ENCODE assay signal across 19 cellular contexts in the genomic region with DNA sequence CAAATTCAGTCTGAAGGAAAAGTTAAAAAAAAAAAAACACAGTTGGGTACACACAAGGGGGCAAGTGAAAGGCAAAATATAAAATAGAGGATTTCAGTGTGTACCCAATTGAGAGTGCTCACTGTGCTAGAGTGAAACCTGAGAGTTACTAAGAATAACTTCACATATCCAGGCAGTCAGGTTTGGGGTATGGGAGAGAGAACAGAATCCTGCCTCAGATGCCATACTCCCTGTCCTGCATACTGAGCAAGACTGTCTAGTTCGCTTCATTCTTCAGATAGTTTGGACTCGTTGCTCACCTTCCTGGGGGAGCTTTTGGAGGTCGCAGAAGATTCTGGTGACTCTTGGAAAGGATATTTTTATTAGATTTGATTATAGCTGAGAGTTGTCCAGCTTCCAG. TPM values are rescaled to one million over a fixed set of nuclear protein-coding genes. Genes with fewer than 3 reads are reported as not detected.
DNase-seq lines count a peak whose midpoint lies in the region; ATAC-seq and TF ChIP-seq lines count a peak whose summit lies in the region.
"Had no signal": no experiment of that assay in that cellular context is flagged by ENCODE, and none has a peak within 500 bp of the region (broad histone marks: within the 10 kb centered on the region; RNA-seq: fewer than 3 reads in every experiment).

No MANE protein-coding gene starts in this region.

- ATAC-seq in T-helper 17 cell (no peak), gastrocnemius medialis (peak; percentile 73 to 83)
- ATAC-seq: GM23338, HCT116 had no signal

- TF ChIP-seq CTCF in KMS-11 (conservative IDR thresholded peaks at IDR 0.05; ENCODE audit: low read depth, low read length) (no peak), left ventricle myocardium inferior (IDR thresholded peaks at IDR 0.05; ENCODE audit: borderline replicate concordance) (no peak), gastrocnemius medialis (IDR thresholded peaks at IDR 0.05 in 4 of 5, conservative IDR thresholded peaks at IDR 0.05 in 1 of 5) (no peak)

- peak overlapping the region; percentile 72; the same call in 1 of the 2 replicates for H3K4me2 ChIP-seq in KMS-11
- H3K4me2 ChIP-seq: GM23338 had no signal

- no peak overlapping the region for H2AFZ ChIP-seq in KMS-11 (ENCODE audit: low read depth)
- H2AFZ ChIP-seq: GM23338 had no signal

- H3K27me3 Mint-ChIP-seq in T-helper 17 cell = no peaks in the 10 kb centered on the region

- no peak overlapping the region for H3K4me3 Mint-ChIP-seq in T-helper 17 cell
- H3K4me3 Mint-ChIP-seq: CD14-positive monocyte, GM23338 had no signal

- peaks cover 10% of the 10 kb centered on the region for H3K36me3 Mint-ChIP-seq in T-helper 17 cell (ENCODE audit: low read depth)

- H3K27me3 ChIP-seq in KMS-11 (ENCODE audit: insufficient read depth, low read depth) (no peaks in the 10 kb centered on the region), left ventricle myocardium inferior (ENCODE audit: low read depth) (no peaks in the 10 kb centered on the region), gastrocnemius medialis (no peaks in the 10 kb centered on the region)

- H4K20me1 ChIP-seq in KMS-11 (ENCODE audit: insufficient read depth) = no peaks in the 10 kb centered on the region

- intact Hi-C loops in left ventricle myocardium inferior (cut with micrococcal nuclease) = no loop called here
- intact Hi-C loops in gastrocnemius medialis (cut with DNase I; ENCODE audit: low total_unique reads) = loop anchor here (2.0 kb wide), 1 partner anchor 72 kb away; no protein-coding TSS in a partner anchor

- peak overlapping the region; percentile 56 for H3K27ac Mint-ChIP-seq in T-helper 17 cell

- TF ChIP-seq POLR2A in gastrocnemius medialis (IDR thresholded peaks at IDR 0.05) = peak; percentile 36 to 76

- H3K4me1 Mint-ChIP-seq in T-helper 17 cell = peaks cover 6% of the 10 kb centered on the region
- H3K4me1 Mint-ChIP-seq: GM23338 had no signal

- no peak overlapping the region for H3K4me3 ChIP-seq in KMS-11 (IDR thresholded peaks at IDR 0.05; ENCODE audit: insufficient read depth, low read depth, low read length)
- H3K4me3 ChIP-seq in left ventricle myocardium inferior = peak overlapping the region; percentile 71
- H3K4me3 ChIP-seq in gastrocnemius medialis = peak overlapping the region; percentile 36 to 60 (median 43)
- H3K4me3 ChIP-seq: GM23338 had no signal

- DNase-seq in T-helper 17 cell (no peak), left ventricle myocardium inferior (no peak), gastrocnemius medialis (peak; percentile 32 to 33), NCI-H2107 treated with DMSO at 0.1 percent for 48 hours (lab: John Stamatoyannopoulos, UW; ENCODE audit: unreplicated experiment) (no peak), occipital lobe (lab: John Stamatoyannopoulos, UW) (no peak), iPS-NIHi11 (ENCODE audit: low spot score) (no peak)
- DNase-seq: ACHN, AML-193, MV-4-11, NCI-H1436 treated with DMSO at 0.1 percent for 48 hours, NCI-H2081 treated with DMSO at 0.1 percent for 48 hours, NCI-H2227 treated with DMSO at 0.1 percent for 48 hours, NCI-H524 treated with DMSO at 0.1 percent for 48 hours, SHP77 treated with DMSO at 0.1 percent for 48 hours had no signal

- H3K36me3 ChIP-seq in KMS-11 (ENCODE audit: insufficient read depth) (peaks cover 13% of the 10 kb centered on the region; the same call in 1 of the 2 replicates), left ventricle myocardium inferior (peaks cover 42% of the 10 kb centered on the region), gastrocnemius medialis (peaks cover 0 to 33% of the 10 kb centered on the region in 2 donors)

- H3K4me1 ChIP-seq in KMS-11 (ENCODE audit: low read depth, poor library complexity, severe bottlenecking) (peaks cover 61% of the 10 kb centered on the region), left ventricle myocardium inferior (peaks cover 25% of the 10 kb centered on the region), gastrocnemius medialis (peaks cover 39 to 50% of the 10 kb centered on the region in 2 donors)

- no peaks in the 10 kb centered on the region for H3K9me3 ChIP-seq in T-helper 17 cell (ENCODE audit: control insufficient read depth, low read length, poor library complexity, severe bottlenecking)
- H3K9me3 ChIP-seq in left ventricle myocardium inferior (replicated peaks) = no peaks in the 10 kb centered on the region
- no peaks in the 10 kb centered on the region for H3K9me3 ChIP-seq in gastrocnemius medialis

- no peak overlapping the region for H3K27ac ChIP-seq in KMS-11
- peak overlapping the region; percentile 89 for H3K27ac ChIP-seq in left ventricle myocardium inferior (replicated peaks)
- peak overlapping the region; percentile 89 to 96 (median 94) for H3K27ac ChIP-seq in gastrocnemius medialis
- H3K27ac ChIP-seq: HL-60 had no signal

- in situ Hi-C loops in gastrocnemius medialis (cut with MboI; ENCODE audit: low sequenced_read_pairs in 4 of 4) = no loop called here

- no peak overlapping the region; the same call in 1 of the 2 replicates for H3K9ac ChIP-seq in KMS-11

- H3K79me2 ChIP-seq in KMS-11 (ENCODE audit: insufficient read depth, low read depth) = peaks cover 23% of the 10 kb centered on the region; the same call in 1 of the 2 replicates

RNA-seq across cellular contexts. Expression of gene CEP85, which starts 20.4 kb away (rescaled TPM):
- total RNA-seq in T-helper 17 cell = 10 to 100 TPM; 12.5 to 14.3 TPM
- total RNA-seq in left ventricle myocardium inferior = 71.2 TPM
- 10 to 100 TPM; 28.5 to 61.6 (median 41.3) TPM for total RNA-seq in gastrocnemius medialis
- total RNA-seq in occipital lobe = 11.5 TPM

RNA-seq across cellular contexts. Expression of gene SH3BGRL3, which starts 25.5 kb away (rescaled TPM):
- total RNA-seq in T-helper 17 cell (100 to 1,000 TPM; 361 to 435 TPM), left ventricle myocardium inferior (32.1 TPM), gastrocnemius medialis (10 to 100 TPM; 10.3 to 16.9 (median 13.1) TPM), occipital lobe (8.4 TPM)

RNA-seq across cellular contexts. Expression of gene UBXN11, which starts 52.0 kb away (rescaled TPM):
- total RNA-seq in T-helper 17 cell (10 to 100 TPM; 44.6 to 45.1 TPM), left ventricle myocardium inferior (11.6 TPM), gastrocnemius medialis (1 to 10 TPM; 2.7 to 3.8 (median 3.4) TPM), occipital lobe (5.0 TPM)

Comparison
In these comparisons a context has a peak if more than half of its experiments do, and no peak if none do; other contexts are left out.
1. DNase-seq: peak in gastrocnemius medialis (2 of 2); none in T-helper 17 cell (0 of 3), left ventricle myocardium inferior (single experiment), NCI-H2107 treated with DMSO at 0.1 percent for 48 hours (single experiment), occipital lobe (single experiment) and iPS-NIHi11 (single experiment).
2. RNA of gene SH3BGRL3, which starts 25.5 kb away (total RNA-seq): 361 to 435 TPM in T-helper 17 cell; 32.1 TPM in left ventricle myocardium inferior (single experiment), 10.3 to 16.9 TPM in gastrocnemius medialis and 8.4 TPM in occipital lobe (single experiment); every median in the first group is over 10 times any median in the second.